In genomic region chr12:24361860-24362581, GRCh38 we compare ENCODE assay signal across 1 cellular context.
TF ChIP-seq lines count a peak whose summit lies in the region.

No MANE protein-coding gene starts in this region.

TF ChIP-seq in GM12878, 131 proteins besides CTCF, POLR2A, EP300 and RAD21:
- no peak for TF ChIP-seq MLLT1 (IDR thresholded peaks at IDR 0.05)
- no peak for TF ChIP-seq PRDM15 (CRISPR knock-in tag; IDR thresholded peaks at IDR 0.05)
- no peak for TF ChIP-seq ASH2L (IDR thresholded peaks at IDR 0.05; ENCODE audit: borderline replicate concordance, low read depth)
